9 cellular contexts compared by ENCODE assay signal in genomic region chr1:116514708-116515525, GRCh38.
DNase-seq lines count a peak whose midpoint lies in the region; ATAC-seq lines count a peak whose summit lies in the region.
"Had no signal": no experiment of that assay in that cellular context is flagged by ENCODE, and none has a peak within 500 bp of the region (broad histone marks: within the 10 kb centered on the region; RNA-seq: fewer than 3 reads in every experiment).

No MANE protein-coding gene starts in this region.

- no peaks in the 10 kb centered on the region for H3K27me3 Mint-ChIP-seq in T-helper 2 cell treated with Interferon-gamma antibody and Interleukin-4, amounts not matched to agents 5 μg/mL and 100 μg/mL, for 36 hours (ENCODE audit: low read depth)
- H3K27me3 Mint-ChIP-seq: brain had no signal

- H3K36me3 Mint-ChIP-seq in T-helper 2 cell treated with Interferon-gamma antibody and Interleukin-4, amounts not matched to agents 5 μg/mL and 100 μg/mL, for 36 hours (ENCODE audit: low read depth): peaks cover 41% of the 10 kb centered on the region
- H3K36me3 Mint-ChIP-seq: brain had no signal

- peaks cover 68% of the 10 kb centered on the region for H3K4me1 Mint-ChIP-seq in T-helper 2 cell treated with Interferon-gamma antibody and Interleukin-4, amounts not matched to agents 5 μg/mL and 100 μg/mL, for 36 hours (ENCODE audit: low read depth)

- DNase-seq in activated CD4-positive, CD25-positive, alpha-beta regulatory T cell treated with anti-CD3 and anti-CD28 coated beads, Interleukin-2, amount 50 U/mL, for 72 hours: no peak
- peak; percentile 84 for DNase-seq in T-helper 2 cell treated with Interferon-gamma antibody and Interleukin-4, amounts not matched to agents 5 μg/mL and 100 μg/mL, for 36 hours (ENCODE audit: low spot score)
- peak; percentile 78 for DNase-seq in central memory CD4-positive, alpha-beta T cell
- DNase-seq in stimulated activated CD8-positive, alpha-beta memory T cell treated with anti-CD3 and anti-CD28 coated beads, Interleukin-12 subunit alpha, Interleukin-12 subunit beta, amount 100 ng/mL, for 4 hours (ENCODE audit: low read depth): peak; percentile 37
- DNase-seq in middle frontal gyrus (ENCODE audit: extremely low spot score, low spot score) (no peak), COLO829 (ENCODE audit: low spot score) (no peak)

- peak; percentile 77 to 83 for ATAC-seq in activated CD4-positive, CD25-positive, alpha-beta regulatory T cell treated with anti-CD3 and anti-CD28 coated beads, Interleukin-2, amount 50 U/mL, for 24 hours
- ATAC-seq in HG03108 (IDR thresholded peaks at IDR 0.05; ENCODE audit: unreplicated experiment): peak; percentile 67

- H3K27ac Mint-ChIP-seq in T-helper 2 cell treated with Interferon-gamma antibody and Interleukin-4, amounts not matched to agents 5 μg/mL and 100 μg/mL, for 36 hours: peak overlapping the region; percentile 93

- H3K4me3 Mint-ChIP-seq in T-helper 2 cell treated with Interferon-gamma antibody and Interleukin-4, amounts not matched to agents 5 μg/mL and 100 μg/mL, for 36 hours: peak overlapping the region; percentile 76
- H3K4me3 Mint-ChIP-seq: brain had no signal

- H3K9me3 Mint-ChIP-seq in T-helper 2 cell treated with Interferon-gamma antibody and Interleukin-4, amounts not matched to agents 5 μg/mL and 100 μg/mL, for 36 hours: peaks cover 10% of the 10 kb centered on the region

Comparison
In these comparisons a context has a peak if more than half of its experiments do, and no peak if none do; other contexts are left out.
1. DNase-seq: peak in T-helper 2 cell treated with Interferon-gamma antibody and Interleukin-4, amounts not matched to agents 5 μg/mL and 100 μg/mL, for 36 hours (single experiment), central memory CD4-positive, alpha-beta T cell (single experiment) and stimulated activated CD8-positive, alpha-beta memory T cell treated with anti-CD3 and anti-CD28 coated beads, Interleukin-12 subunit alpha, Interleukin-12 subunit beta, amount 100 ng/mL, for 4 hours (single experiment); none in activated CD4-positive, CD25-positive, alpha-beta regulatory T cell treated with anti-CD3 and anti-CD28 coated beads, Interleukin-2, amount 50 U/mL, for 72 hours (single experiment), middle frontal gyrus (single experiment) and COLO829 (single experiment).